Comparison of ENCODE assay signal across 8 cellular contexts in the genomic region with DNA sequence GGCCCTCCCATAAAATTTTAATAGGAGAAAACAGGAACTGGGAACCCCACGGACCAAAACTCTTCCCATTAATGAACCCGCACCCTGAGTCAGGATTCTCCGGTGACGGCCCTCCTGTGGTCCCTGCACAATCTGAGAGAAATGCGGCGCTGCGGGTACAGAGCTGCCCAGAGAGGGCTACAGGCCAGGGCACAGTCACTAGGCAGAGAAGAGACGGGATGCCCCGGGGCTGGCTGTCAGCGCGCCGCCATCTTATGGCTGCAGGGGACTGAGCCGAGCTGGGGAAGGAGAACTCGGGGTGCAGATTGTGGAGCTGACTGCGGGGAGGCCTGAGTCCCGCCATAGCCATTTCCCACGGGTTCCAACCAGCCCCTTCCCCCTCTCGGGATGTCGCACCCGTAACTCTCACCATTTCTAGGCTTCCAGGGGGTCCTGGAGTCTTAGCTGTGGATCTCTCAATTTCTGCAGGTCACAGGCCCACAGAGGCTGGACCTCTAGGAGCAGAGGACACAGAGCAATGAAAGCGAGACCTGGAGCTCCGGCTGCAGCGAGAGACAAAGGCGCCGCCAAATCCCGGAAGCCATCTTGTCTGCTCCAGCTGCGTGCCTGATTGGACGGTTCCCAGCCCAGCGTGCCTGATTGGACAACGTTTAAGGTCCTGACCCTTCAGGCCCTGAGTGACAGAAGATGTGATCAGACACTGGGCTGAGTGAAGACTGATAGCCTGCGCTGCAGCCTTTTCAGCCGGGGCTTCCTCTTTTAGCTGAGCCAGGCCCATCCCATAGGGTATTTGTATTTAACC. TPM values are rescaled to one million over a fixed set of nuclear protein-coding genes. Genes with fewer than 3 reads are reported as not detected.
DNase-seq lines count a peak whose midpoint lies in the region; ATAC-seq and TF ChIP-seq lines count a peak whose summit lies in the region.

Gene ZNF675, minus strand, starts transcription at position 591 of the 802 bp plus-strand sequence. Its CDS starts 179 bp downstream, at position 412.

- no peak within 1 kb of the TSS for H2BK20ac ChIP-seq in H9 (ENCODE audit: low read depth, low read length, poor library complexity, severe bottlenecking)

- peaks cover 11% of the 10 kb centered on the region; the same call in 1 of the 2 replicates for H3K79me2 ChIP-seq in H9 (ENCODE audit: insufficient read depth, low read length)

- H3K27me3 ChIP-seq in H9 (ENCODE audit: insufficient read depth, low read length) (no peaks in the 10 kb centered on the region), SJSA1 (replicated peaks) (no peaks in the 10 kb centered on the region), gastroesophageal sphincter (no peaks in the 10 kb centered on the region), suprapubic skin (no peaks in the 10 kb centered on the region)

- peaks cover 15 to 31% (median 21%) of the 10 kb centered on the region in 3 experiments; a peak in 6 of 7 replicates for H3K36me3 Mint-ChIP-seq in H9 (ENCODE audit: insufficient read depth in 1 of 3, low read depth in 3 of 3)

- no peak within 1 kb of the TSS for H2BK15ac ChIP-seq in H9 (ENCODE audit: low read depth, low read length)

- no peaks in the 10 kb centered on the region for H3K79me1 ChIP-seq in H9 (ENCODE audit: insufficient read depth, low read depth, low read length, poor library complexity, severe bottlenecking)

- H2BK12ac ChIP-seq in H9 (ENCODE audit: insufficient read length, low read depth, low read length), result no peak within 1 kb of the TSS

- no peak within 1 kb of the TSS for H4K91ac ChIP-seq in H9 (ENCODE audit: insufficient read length, low read depth, low read length)

- H4K20me1 ChIP-seq in H9 (ENCODE audit: control insufficient read depth, insufficient read depth, insufficient read length), result no peaks in the 10 kb centered on the region

- H2AFZ ChIP-seq in H9 (ENCODE audit: low read length), result no peak within 1 kb of the TSS

- H3K4me3 Mint-ChIP-seq in H9, result peak within 1 kb of the TSS; percentile 97 to 98

- H3K4me1 Mint-ChIP-seq in H9, result peaks cover 14 to 20% of the 10 kb centered on the region in 2 experiments

- H3K27ac Mint-ChIP-seq in H9, result peak within 1 kb of the TSS; percentile 100

- H3K9me3 ChIP-seq in H9 (ENCODE audit: control insufficient read depth, low read depth, low read length) (no peaks in the 10 kb centered on the region), SJSA1 (replicated peaks) (no peaks in the 10 kb centered on the region; the same call in 1 of the 2 replicates), gastroesophageal sphincter (no peaks in the 10 kb centered on the region), suprapubic skin (no peaks in the 10 kb centered on the region)

- DNase-seq in G401 (ENCODE audit: low spot score), result peak; percentile 97
- peak; percentile 96 for DNase-seq in H9
- DNase-seq in M059J (ENCODE audit: low read depth), result peak; percentile 95
- peak; percentile 84 to 91 for DNase-seq in SJSA1 (ENCODE audit: low read depth in 1 of 2, low spot score in 2 of 2)
- DNase-seq in activated naive CD4-positive, alpha-beta T cell treated with Interleukin-2 at 50 U/mL for 16 hours, result peak; percentile 89
- DNase-seq in non-pigmented ciliary epithelial cell (ENCODE audit: low read depth), result peak; percentile 75
- peak; percentile 96 to 99 for DNase-seq in suprapubic skin (ENCODE audit: low spot score in 2 of 2)

- no peak within 1 kb of the TSS for H2BK5ac ChIP-seq in H9 (ENCODE audit: insufficient read length, low read length)

- ATAC-seq in gastroesophageal sphincter, result peak; percentile 97

- TF ChIP-seq CTCF in H9 (conservative IDR thresholded peaks at IDR 0.05) (no peak), gastroesophageal sphincter (IDR thresholded peaks at IDR 0.05) (no peak), suprapubic skin (IDR thresholded peaks at IDR 0.05) (no peak)

- H3K9ac ChIP-seq in H9 (ENCODE audit: extremely low read depth, insufficient read length, low read length), result peak within 1 kb of the TSS; percentile 88

- peak within 1 kb of the TSS; percentile 26 for H3K4me2 ChIP-seq in H9 (ENCODE audit: insufficient read depth, insufficient read length, low read length)

- peak within 1 kb of the TSS; percentile 67 for H3K4me3 ChIP-seq in SJSA1
- H3K4me3 ChIP-seq in gastroesophageal sphincter, result peak within 1 kb of the TSS; percentile 66 to 98
- H3K4me3 ChIP-seq in suprapubic skin, result peak within 1 kb of the TSS; percentile 84

- no peak within 1 kb of the TSS for H4K8ac ChIP-seq in H9 (replicated peaks; ENCODE audit: insufficient read length, low read depth, low read length)

- H2BK120ac ChIP-seq in H9 (ENCODE audit: low read depth, low read length, poor library complexity, severe bottlenecking), result no peak within 1 kb of the TSS

- in situ Hi-C loops in G401 (cut with HindIII; ENCODE audit: low sequenced_read_pairs), result no loop called here

- peak within 1 kb of the TSS; percentile 93 for H3K18ac ChIP-seq in H9 (ENCODE audit: insufficient read length, low read depth, low read length)

- H2AK5ac ChIP-seq in H9 (ENCODE audit: insufficient read length, low read length), result no peak within 1 kb of the TSS

- no peak within 1 kb of the TSS for H3K56ac ChIP-seq in H9 (ENCODE audit: insufficient read length, low read depth, low read length)

- no CpG with 5 or more reads among the region's 32 CpGs for WGBS in H9 (ENCODE audit: extremely low coverage, insufficient read length, low lambda C conversion rate)
- WGBS in gastroesophageal sphincter (ENCODE audit: low coverage in 1 of 2), 2 donors, result 0% methylated on average over 1 to 3 of the region's 32 CpGs
- WGBS in suprapubic skin, result 0% methylated on average over 17 of the region's 32 CpGs

- H3K23ac ChIP-seq in H9 (ENCODE audit: insufficient read length, low read depth, low read length), result no peak within 1 kb of the TSS

- no peaks in the 10 kb centered on the region; a peak in 1 of 5 replicates for H3K9me3 Mint-ChIP-seq in H9

- peak within 1 kb of the TSS; percentile 85 for H3K27ac ChIP-seq in H9 (ENCODE audit: insufficient read length, low read depth, low read length)
- peak within 1 kb of the TSS; percentile 65 for H3K27ac ChIP-seq in SJSA1
- peak within 1 kb of the TSS; percentile 77 to 86 (median 83) for H3K27ac ChIP-seq in gastroesophageal sphincter
- peak within 1 kb of the TSS; percentile 92 for H3K27ac ChIP-seq in suprapubic skin

- H3T11ph ChIP-seq in H9 (ENCODE audit: low read length), result no peak within 1 kb of the TSS

- peaks cover 4% of the 10 kb centered on the region for H3K23me2 ChIP-seq in H9 (ENCODE audit: insufficient read length, low read depth, low read length, poor library complexity, severe bottlenecking)

- H3K4me1 ChIP-seq in H9 (ENCODE audit: insufficient read depth, low read length), result no peaks in the 10 kb centered on the region
- 0 out of 2 replicates have a peak, but pooled peaks cover 3% of the 10 kb centered on the region for H3K4me1 ChIP-seq in SJSA1 (replicated peaks)
- peaks cover 0 to 22% (median 3%) of the 10 kb centered on the region in 3 donors for H3K4me1 ChIP-seq in gastroesophageal sphincter
- peaks cover 20% of the 10 kb centered on the region for H3K4me1 ChIP-seq in suprapubic skin

- H3K27me3 Mint-ChIP-seq in H9 (ENCODE audit: low read depth), result no peaks in the 10 kb centered on the region

- H3K36me3 ChIP-seq in SJSA1 (peaks cover 30% of the 10 kb centered on the region), gastroesophageal sphincter (peaks cover 0 to 6% of the 10 kb centered on the region in 2 donors), suprapubic skin (no peaks in the 10 kb centered on the region)

- no peak within 1 kb of the TSS for H3K4ac ChIP-seq in H9 (ENCODE audit: low read depth, low read length)

- H4K5ac ChIP-seq in H9 (ENCODE audit: insufficient read length, low read depth, low read length), result no peak within 1 kb of the TSS

- H3K14ac ChIP-seq in H9 (ENCODE audit: insufficient read depth, low read length), result peak within 1 kb of the TSS; percentile 94; the same call in 1 of the 2 replicates

- TF ChIP-seq EP300 in gastroesophageal sphincter (IDR thresholded peaks at IDR 0.05) (no peak), suprapubic skin (IDR thresholded peaks at IDR 0.05) (no peak)

- TF ChIP-seq POLR2A in gastroesophageal sphincter (IDR thresholded peaks at IDR 0.05) (no peak), suprapubic skin (IDR thresholded peaks at IDR 0.05) (peak in 1 of 2 donors; percentile 34)

RNA-seq across cellular contexts. Expression of gene ZNF675, which starts in this region (rescaled TPM):
- 2.3 and 5.5 TPM in 2 replicates for total RNA-seq in G401 (2014; rRNA removed; shearing (Covaris generic))
- total RNA-seq in H9 (2021) (31.5 and 33.1 TPM in 2 replicates), gastroesophageal sphincter (10 to 100 TPM in 1 of 4 donors, 1 to 10 TPM in 3; 3.0 to 14.0 (median 4.9) TPM), suprapubic skin (10 to 100 TPM; 19.8 to 28.9 (median 27.0) TPM)
- total RNA-seq in M059J (2014; rRNA removed; shearing (Covaris generic)), result 17.0 and 25.3 TPM in 2 replicates
- total RNA-seq in SJSA1 (2014; rRNA removed; shearing (Covaris generic)), result 10.8 and 15.7 TPM in 2 replicates

Comparison
In these comparisons a context has a peak if more than half of its experiments do, and no peak if none do; other contexts are left out.
1. Peak in every context shown above with its lines: DNase-seq, ATAC-seq, H3K4me3 ChIP-seq and H3K27ac ChIP-seq.